Comparison of ENCODE assay signal across 17 cellular contexts in the genomic region with DNA sequence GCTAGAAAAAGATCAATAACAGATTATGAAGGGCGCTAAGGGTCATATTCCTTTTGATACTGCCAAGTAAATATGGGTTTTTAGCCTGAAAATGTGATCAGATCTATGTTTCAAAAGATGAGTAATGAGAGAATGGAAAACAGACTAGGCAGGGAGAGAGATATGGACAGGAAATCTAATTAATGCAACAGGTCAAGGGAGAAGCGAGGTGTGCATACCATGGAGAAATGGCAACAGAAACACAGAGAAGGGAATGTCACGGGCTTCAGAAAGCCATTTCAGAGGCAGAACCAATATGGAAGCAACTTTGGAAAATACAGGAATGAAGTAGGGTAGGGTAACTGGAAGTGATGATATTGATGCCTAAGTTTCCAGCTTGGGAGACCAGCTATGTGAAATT.
A peak's percentile ranks its signal among the peaks of the same experiment; 100 is the strongest.
DNase-seq lines count a peak whose midpoint lies in the region; ATAC-seq and TF ChIP-seq lines count a peak whose summit lies in the region.
"Had no signal": no experiment of that assay in that cellular context is flagged by ENCODE, and none has a peak within 500 bp of the region (broad histone marks: within the 10 kb centered on the region; RNA-seq: fewer than 3 reads in every experiment).

No MANE protein-coding gene starts in this region.

- no peak for ATAC-seq in activated naive CD4-positive, alpha-beta T cell treated with anti-CD3 and anti-CD28 coated beads, Interleukin-2, amount 50 U/mL, for 72 hours

- no peak overlapping the region for H2BK5ac ChIP-seq in trophoblast cell (ENCODE audit: low read depth, low read length, poor library complexity)

- H3K79me2 ChIP-seq in trophoblast cell (ENCODE audit: control insufficient read depth, insufficient read depth, low read length, poor library complexity): no peaks in the 10 kb centered on the region

- H3K4me1 Mint-ChIP-seq in activated naive CD4-positive, alpha-beta T cell treated with anti-CD3 and anti-CD28 coated beads, Interleukin-2, amount 50 U/mL, for 24 hours: no peaks in the 10 kb centered on the region
- H3K4me1 Mint-ChIP-seq in immature natural killer cell: peaks cover 12 to 18% of the 10 kb centered on the region in 2 donors
- H3K4me1 Mint-ChIP-seq: B cell had no signal

- H2AK5ac ChIP-seq in trophoblast cell (ENCODE audit: low read length): no peak overlapping the region

- H3K4me3 Mint-ChIP-seq in activated naive CD4-positive, alpha-beta T cell treated with anti-CD3 and anti-CD28 coated beads, Interleukin-2, amount 50 U/mL, for 24 hours: no peak overlapping the region
- no peak overlapping the region for H3K4me3 Mint-ChIP-seq in immature natural killer cell
- H3K4me3 Mint-ChIP-seq: B cell; CD4-positive, alpha-beta T cell had no signal

- H3K27me3 ChIP-seq in trophoblast cell (ENCODE audit: insufficient read depth, low read length): no peaks in the 10 kb centered on the region
- H3K27me3 ChIP-seq: BLaER1 had no signal

- H3K79me1 ChIP-seq in trophoblast cell (ENCODE audit: low read length): no peaks in the 10 kb centered on the region

- H3K27ac ChIP-seq in HEK293 (ENCODE audit: extremely low read depth, low read depth, low read length) (no peak overlapping the region), trophoblast cell (ENCODE audit: low read depth, low read length) (no peak overlapping the region)
- H3K27ac ChIP-seq: 22Rv1, BLaER1, C4-2B had no signal

- H3K4ac ChIP-seq in trophoblast cell (ENCODE audit: low read depth, low read length): no peak overlapping the region

- H2AFZ ChIP-seq in trophoblast cell (ENCODE audit: insufficient read depth, low read length, poor library complexity): no peak overlapping the region

- H2BK120ac ChIP-seq in trophoblast cell (ENCODE audit: insufficient read depth, low read length, poor library complexity): no peak overlapping the region

- H3K18ac ChIP-seq in trophoblast cell (ENCODE audit: low read length): no peak overlapping the region

- TF ChIP-seq CTCF in HEK293 (tag by site-specific recombination; IDR thresholded peaks at IDR 0.05): no peak

- H3K4me2 ChIP-seq in trophoblast cell (ENCODE audit: low read length): no peak overlapping the region
- H3K4me2 ChIP-seq: BLaER1 had no signal

- no peak overlapping the region for H3K14ac ChIP-seq in trophoblast cell (ENCODE audit: low read length)

- no peaks in the 10 kb centered on the region for H3K9me3 Mint-ChIP-seq in activated naive CD4-positive, alpha-beta T cell treated with anti-CD3 and anti-CD28 coated beads, Interleukin-2, amount 50 U/mL, for 24 hours
- H3K9me3 Mint-ChIP-seq in activated naive CD4-positive, alpha-beta T cell treated with anti-CD3 and anti-CD28 coated beads, Interleukin-2, amount 50 U/mL, for 72 hours: no peaks in the 10 kb centered on the region
- H3K9me3 Mint-ChIP-seq in immature natural killer cell: no peaks in the 10 kb centered on the region
- H3K9me3 Mint-ChIP-seq: CD4-positive, alpha-beta T cell had no signal

- H3K4me3 ChIP-seq in HEK293 (ENCODE audit: low read depth, low read length) (no peak overlapping the region), trophoblast cell (ENCODE audit: low read depth, low read length) (no peak overlapping the region)
- H3K4me3 ChIP-seq: BLaER1, HAP-1 had no signal

- peaks cover 12 to 27% of the 10 kb centered on the region in 2 experiments for H3K36me3 ChIP-seq in HEK293 (ENCODE audit: control insufficient read depth in 2 of 2, insufficient read depth in 1 of 2, low read length in 2 of 2)
- peaks cover 12 to 15% of the 10 kb centered on the region in 2 experiments for H3K36me3 ChIP-seq in trophoblast cell (ENCODE audit: control insufficient read depth in 1 of 2, insufficient read depth in 2 of 2, low read length in 2 of 2)

- no peak overlapping the region for H3K23ac ChIP-seq in trophoblast cell (ENCODE audit: low read length)

- H4K91ac ChIP-seq in trophoblast cell (ENCODE audit: low read depth, low read length): no peak overlapping the region

- no peak overlapping the region for H2BK12ac ChIP-seq in trophoblast cell (ENCODE audit: low read length)

- H3K9me3 ChIP-seq in HEK293 (ENCODE audit: control insufficient read depth, insufficient read depth, low read depth, low read length): no peaks in the 10 kb centered on the region
- no peaks in the 10 kb centered on the region for H3K9me3 ChIP-seq in trophoblast cell (ENCODE audit: insufficient read depth, low read depth, low read length)
- H3K9me3 ChIP-seq: BLaER1, HAP-1 had no signal

- H3K36me3 Mint-ChIP-seq in activated naive CD4-positive, alpha-beta T cell treated with anti-CD3 and anti-CD28 coated beads, Interleukin-2, amount 50 U/mL, for 24 hours: peaks cover 28% of the 10 kb centered on the region
- peaks cover 0 to 8% of the 10 kb centered on the region in 2 donors for H3K36me3 Mint-ChIP-seq in activated naive CD4-positive, alpha-beta T cell treated with anti-CD3 and anti-CD28 coated beads, Interleukin-2, amount 50 U/mL, for 72 hours
- H3K36me3 Mint-ChIP-seq in immature natural killer cell: peaks cover 32 to 50% (median 44%) of the 10 kb centered on the region in 3 donors

- peak overlapping the region; percentile 48 for H3K27ac Mint-ChIP-seq in activated naive CD4-positive, alpha-beta T cell treated with anti-CD3 and anti-CD28 coated beads, Interleukin-2, amount 50 U/mL, for 24 hours
- no peak overlapping the region for H3K27ac Mint-ChIP-seq in activated naive CD4-positive, alpha-beta T cell treated with anti-CD3 and anti-CD28 coated beads, Interleukin-2, amount 50 U/mL, for 72 hours
- peak overlapping the region in 5 of 6 donors; percentile 2 to 35 (median 5) for H3K27ac Mint-ChIP-seq in immature natural killer cell
- H3K27ac Mint-ChIP-seq: B cell; CD4-positive, alpha-beta T cell had no signal

- POLR2A ChIA-PET in HEK293 (lab: Yijun Ruan, JAX): no interaction called here

- WGBS in trophoblast cell (ENCODE audit: extremely low coverage, insufficient coverage, insufficient read length): no CpG with 5 or more reads among the region's 3 CpGs

- no peaks in the 10 kb centered on the region for H3K4me1 ChIP-seq in HEK293 (ENCODE audit: control insufficient read depth, insufficient read depth, low read length)
- H3K4me1 ChIP-seq in trophoblast cell (ENCODE audit: control insufficient read depth in 1 of 2, insufficient read depth in 2 of 2, low read length in 2 of 2): no peaks in the 10 kb centered on the region
- H3K4me1 ChIP-seq: HAP-1 had no signal

- CTCF ChIA-PET in HEK293 (lab: Yijun Ruan, JAX): interaction anchor here (1.7 kb wide), 1 partner anchor 15 kb away, joined by 14 read pairs; no protein-coding TSS in a partner anchor

- no peak overlapping the region for H4K8ac ChIP-seq in trophoblast cell (ENCODE audit: low read depth, low read length)

- H3K9ac ChIP-seq in trophoblast cell (ENCODE audit: low read length): no peak overlapping the region
- H3K9ac ChIP-seq: BLaER1 had no signal

- no peak for DNase-seq in activated naive CD4-positive, alpha-beta T cell treated with anti-CD3 and anti-CD28 coated beads, Interleukin-2, amount 50 U/mL, for 72 hours (ENCODE audit: low spot score in 2 of 2)
- DNase-seq in immature natural killer cell (no peak), retina (no peak), trophoblast cell (no peak)
- DNase-seq: Calu3; CD4-positive, alpha-beta T cell; COR-L47; DMS53; DMS79 treated with DMSO at 0.1 percent for 48 hours; GOT3 had no signal

- no peaks in the 10 kb centered on the region for H3K27me3 Mint-ChIP-seq in activated naive CD4-positive, alpha-beta T cell treated with anti-CD3 and anti-CD28 coated beads, Interleukin-2, amount 50 U/mL, for 24 hours
- peaks cover 0 to 1% (median 0%) of the 10 kb centered on the region in 3 donors for H3K27me3 Mint-ChIP-seq in immature natural killer cell (ENCODE audit: low read depth in 3 of 3)
- H3K27me3 Mint-ChIP-seq: B cell; CD4-positive, alpha-beta T cell had no signal

- no peak overlapping the region for H4K12ac ChIP-seq in trophoblast cell (ENCODE audit: low read depth, low read length)

TF ChIP-seq in HEK293, 187 proteins besides CTCF, POLR2A, EP300 and RAD21:
- no peak for TF ChIP-seq ZNF350 (tag by site-specific recombination; IDR thresholded peaks at IDR 0.05)
- peak; percentile 82 for TF ChIP-seq SCRT2 (tag by site-specific recombination; IDR thresholded peaks at IDR 0.05)
- TF ChIP-seq SCRT1 (tag by site-specific recombination; IDR thresholded peaks at IDR 0.05; ENCODE audit: borderline replicate concordance): peak; percentile 69
- no peak for TF ChIP-seq ZNF473 (tag by site-specific recombination; IDR thresholded peaks at IDR 0.05)
- TF ChIP-seq ZBTB8A (tag by site-specific recombination; IDR thresholded peaks at IDR 0.05): no peak
- TF ChIP-seq ZNF157 (tag by site-specific recombination; IDR thresholded peaks at IDR 0.05): no peak
- TF ChIP-seq HOXC10 (CRISPR knock-in tag; IDR thresholded peaks at IDR 0.05): no peak
- no peak for TF ChIP-seq ZNF324 (tag by site-specific recombination; IDR thresholded peaks at IDR 0.05)
- no peak for TF ChIP-seq ZSCAN23 (tag by site-specific recombination; IDR thresholded peaks at IDR 0.05)

Comparison
In these comparisons a context has a peak if more than half of its experiments do, and no peak if none do; other contexts are left out.
1. H3K27ac Mint-ChIP-seq: peak in activated naive CD4-positive, alpha-beta T cell treated with anti-CD3 and anti-CD28 coated beads, Interleukin-2, amount 50 U/mL, for 24 hours (single experiment) and immature natural killer cell (5 of 6); none in activated naive CD4-positive, alpha-beta T cell treated with anti-CD3 and anti-CD28 coated beads, Interleukin-2, amount 50 U/mL, for 72 hours (0 of 2).